In the genomic region with DNA sequence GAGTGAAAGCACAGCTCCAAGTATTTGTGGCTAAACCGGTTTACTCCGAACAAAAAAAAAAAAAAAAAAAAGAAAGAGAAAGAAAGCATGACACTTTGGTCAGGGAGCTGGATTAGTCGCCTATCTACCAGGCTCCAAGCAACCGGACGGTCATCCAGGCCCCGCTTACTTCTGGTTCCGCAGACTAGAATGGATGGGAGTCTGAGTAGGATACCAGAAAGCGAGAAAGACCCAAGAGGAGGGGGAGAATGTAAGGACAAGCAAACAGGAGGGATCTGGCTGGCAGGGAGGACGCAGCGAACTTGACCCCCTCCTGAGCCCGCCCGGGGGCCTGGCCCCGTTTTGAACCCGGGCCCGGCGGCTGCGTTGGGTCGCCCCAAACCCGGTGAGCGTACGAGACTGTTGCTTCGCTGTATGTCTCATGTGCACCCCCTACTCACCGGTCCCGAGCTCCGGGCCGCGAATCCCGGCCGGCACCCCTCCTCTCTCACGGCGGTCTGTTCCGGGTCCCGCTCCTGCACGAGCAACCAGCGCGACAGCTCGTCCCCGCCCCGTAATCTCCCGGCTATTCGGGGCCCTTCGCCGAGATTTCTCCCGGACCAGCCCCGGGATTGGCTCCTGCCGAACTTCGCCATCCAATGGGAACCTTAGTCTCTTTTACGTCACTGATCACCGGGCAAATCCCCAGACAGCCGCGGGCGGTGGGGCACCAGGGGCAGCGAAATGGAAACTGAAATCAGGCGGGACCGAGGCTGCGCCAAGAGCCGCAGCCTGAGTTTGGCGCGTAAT, we compare ENCODE assay signal across 8 cellular contexts. TPM values are rescaled to one million over a fixed set of nuclear protein-coding genes. Genes with fewer than 3 reads are reported as not detected.
DNase-seq lines count a peak whose midpoint lies in the region; ATAC-seq and TF ChIP-seq lines count a peak whose summit lies in the region.

A gene with protein sequence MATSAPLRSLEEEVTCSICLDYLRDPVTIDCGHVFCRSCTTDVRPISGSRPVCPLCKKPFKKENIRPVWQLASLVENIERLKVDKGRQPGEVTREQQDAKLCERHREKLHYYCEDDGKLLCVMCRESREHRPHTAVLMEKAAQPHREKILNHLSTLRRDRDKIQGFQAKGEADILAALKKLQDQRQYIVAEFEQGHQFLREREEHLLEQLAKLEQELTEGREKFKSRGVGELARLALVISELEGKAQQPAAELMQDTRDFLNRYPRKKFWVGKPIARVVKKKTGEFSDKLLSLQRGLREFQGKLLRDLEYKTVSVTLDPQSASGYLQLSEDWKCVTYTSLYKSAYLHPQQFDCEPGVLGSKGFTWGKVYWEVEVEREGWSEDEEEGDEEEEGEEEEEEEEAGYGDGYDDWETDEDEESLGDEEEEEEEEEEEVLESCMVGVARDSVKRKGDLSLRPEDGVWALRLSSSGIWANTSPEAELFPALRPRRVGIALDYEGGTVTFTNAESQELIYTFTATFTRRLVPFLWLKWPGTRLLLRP (minus strand): TSS at position 542 of the 789 bp plus-strand sequence. CDS start 14,303 bp downstream, outside the sequence.

- no peaks in the 10 kb centered on the region for H3K27me3 Mint-ChIP-seq in CD8-positive, alpha-beta T cell (ENCODE audit: low read depth)

- H3K36me3 ChIP-seq in CD8-positive, alpha-beta T cell (ENCODE audit: insufficient read depth, low read length): no peaks in the 10 kb centered on the region
- H3K36me3 ChIP-seq in lower lobe of right lung: no peaks in the 10 kb centered on the region

- no peaks in the 10 kb centered on the region for H3K9me3 Mint-ChIP-seq in CD8-positive, alpha-beta T cell

- no peaks in the 10 kb centered on the region for H3K9me3 ChIP-seq in CD8-positive, alpha-beta T cell (ENCODE audit: low read length)
- no peaks in the 10 kb centered on the region for H3K9me3 ChIP-seq in lower lobe of right lung

- peak; percentile 86 for ATAC-seq in CD8-positive, alpha-beta T cell
- ATAC-seq in GM19467 (IDR thresholded peaks at IDR 0.05; ENCODE audit: unreplicated experiment) (peak; percentile 82), lower lobe of right lung (peak; percentile 97)

- TF ChIP-seq CTCF in CD8-positive, alpha-beta T cell (IDR thresholded peaks at IDR 0.05): no peak
- no peak for TF ChIP-seq CTCF in lower lobe of right lung (IDR thresholded peaks at IDR 0.05)

- H3K4me3 ChIP-seq in CD8-positive, alpha-beta T cell (ENCODE audit: low read depth, low read length): peak within 1 kb of the TSS; percentile 76
- H3K4me3 ChIP-seq in lower lobe of right lung: peak within 1 kb of the TSS; percentile 85

- peak within 1 kb of the TSS; percentile 96 for H3K27ac ChIP-seq in CD8-positive, alpha-beta T cell (ENCODE audit: low read depth, low read length)
- peak within 1 kb of the TSS; percentile 96 for H3K27ac ChIP-seq in lower lobe of right lung

- H3K27me3 ChIP-seq in CD8-positive, alpha-beta T cell (ENCODE audit: insufficient read depth, low read length): no peaks in the 10 kb centered on the region
- no peaks in the 10 kb centered on the region for H3K27me3 ChIP-seq in lower lobe of right lung (ENCODE audit: low read depth)

- peaks cover 63% of the 10 kb centered on the region for H3K4me1 Mint-ChIP-seq in CD8-positive, alpha-beta T cell (ENCODE audit: low read depth)

- H3K4me1 ChIP-seq in CD8-positive, alpha-beta T cell (ENCODE audit: insufficient read depth, low read length): peaks cover 33% of the 10 kb centered on the region
- peaks cover 42% of the 10 kb centered on the region for H3K4me1 ChIP-seq in lower lobe of right lung

- peak within 1 kb of the TSS; percentile 99 for H3K4me3 Mint-ChIP-seq in CD8-positive, alpha-beta T cell

- POLR2A ChIA-PET in CD8-positive, alpha-beta T cell (lab: Charles Lee): interaction anchor here (0.6 to 2.6 kb wide), 8 partner anchors 9 to 313 kb away, joined by 3 to 15 read pairs (median 4); a partner anchor contains a TSS

- peak; percentile 92 to 97 (median 95) for DNase-seq in CD8-positive, alpha-beta T cell
- DNase-seq in HS-27A (ENCODE audit: low read depth): peak; percentile 94
- peak; percentile 82 for DNase-seq in NK-92 (lab: John Stamatoyannopoulos, UW; ENCODE audit: unreplicated experiment)
- DNase-seq in activated CD8-positive, alpha-beta memory T cell treated with anti-CD3 and anti-CD28 coated beads for 1 hour (ENCODE audit: extremely low read depth in 1 of 2, low read depth in 1 of 2): peak; percentile 89 to 93
- peak; percentile 96 for DNase-seq in effector CD4-positive, alpha-beta T cell
- DNase-seq in lower lobe of right lung: peak; percentile 98
- peak; percentile 89 to 96 (median 96) for DNase-seq in stimulated activated CD4-positive, alpha-beta T cell treated with anti-CD3 and anti-CD28 coated beads, TNF-alpha, amount 100 ng/mL, for 24 hours (ENCODE audit: low read depth in 3 of 3)

- CTCF ChIA-PET in CD8-positive, alpha-beta T cell (lab: Charles Lee): interaction anchor here (0.8 to 2.0 kb wide), 3 partner anchors 110 to 183 kb away, joined by 3 to 6 read pairs (median 3); no protein-coding TSS in a partner anchor

- intact Hi-C loops in CD8-positive, alpha-beta T cell (cut with DNase I, micrococcal nuclease): loop anchor here (1.0 to 10.0 kb wide), 9 partner anchors 110 to 1592 kb away; a partner anchor contains a TSS
- intact Hi-C loops in lower lobe of right lung (cut with DNase I): no loop called here

- H3K27ac Mint-ChIP-seq in CD8-positive, alpha-beta T cell: peak within 1 kb of the TSS; percentile 99

- H3K36me3 Mint-ChIP-seq in CD8-positive, alpha-beta T cell: peaks cover 21% of the 10 kb centered on the region

RNA-seq across cellular contexts. Expression of the gene that starts here (rescaled TPM):
- 10 to 100 TPM; 54.8 to 56.8 TPM for total RNA-seq in CD8-positive, alpha-beta T cell
- total RNA-seq in lower lobe of right lung: 46.0 TPM

Comparison
In these comparisons a context has a peak if more than half of its experiments do, and no peak if none do; other contexts are left out.
1. Peak in every context shown above with its lines: DNase-seq, ATAC-seq, H3K4me3 ChIP-seq and H3K27ac ChIP-seq.